Comparison of ENCODE assay signal across 26 cellular contexts in the genomic region with DNA sequence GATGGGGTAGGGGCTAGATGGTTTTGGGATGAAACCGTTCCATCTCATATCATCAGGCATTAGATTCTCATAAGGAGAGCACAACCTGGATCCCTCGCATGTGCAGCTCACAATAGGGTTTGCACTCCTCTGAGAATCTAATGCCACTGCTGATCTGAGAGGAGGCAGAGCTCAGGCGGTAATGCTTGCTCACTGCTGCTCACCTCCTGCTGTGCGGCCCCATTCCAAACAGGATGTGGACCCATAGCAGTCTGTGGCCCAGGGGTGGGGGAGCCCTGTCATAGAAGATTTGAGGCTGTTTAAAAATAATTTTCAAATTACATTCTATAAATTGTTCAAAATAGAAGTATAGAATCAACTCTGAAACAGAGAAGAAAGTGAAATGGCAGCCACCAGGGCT.
"Had no signal": no experiment of that assay in that cellular context is flagged by ENCODE, and none has a peak within 500 bp of the region (broad histone marks: within the 10 kb centered on the region; RNA-seq: fewer than 3 reads in every experiment).

No MANE protein-coding gene starts in this region.

- H3K27ac ChIP-seq: esophagus squamous epithelium, gastroesophageal sphincter, left ventricle myocardium inferior, pancreas, prostate gland, right lobe of liver, thoracic aorta had no signal

- H3K4me3 ChIP-seq: esophagus squamous epithelium, gastroesophageal sphincter, left ventricle myocardium inferior, lung, pancreas, prostate gland, right lobe of liver, thoracic aorta had no signal

- ATAC-seq: effector memory CD8-positive, alpha-beta T cell; gastroesophageal sphincter; left cardiac atrium; pancreas; right lobe of liver; stimulated activated memory B cell treated with anti-CD40 and anti-IgM and Interleukin-4, amounts not matched to agents 10 μg/mL and 1 μg/mL and 100 μg/mL, for 72 hours; stimulated activated naive CD8-positive, alpha-beta T cell treated with anti-CD3 and anti-CD28 coated beads, Interleukin-15, amount 100 ng/mL, for 72 hours had no signal

- H3K27ac Mint-ChIP-seq: dendritic cell treated with granulocyte-macrophage colony-stimulating factor and Interleukin-4, amounts not matched to agents 40 ng/mL and 50 ng/mL, for 4 days; effector memory CD8-positive, alpha-beta T cell; immature natural killer cell; naive B cell; nephron; stimulated activated memory B cell treated with anti-CD40 and anti-IgM and Interleukin-4, amounts not matched to agents 10 μg/mL and 1 μg/mL and 100 μg/mL, for 72 hours; stimulated activated naive CD8-positive, alpha-beta T cell treated with anti-CD3 and anti-CD28 coated beads, Interleukin-15, amount 100 ng/mL, for 72 hours; type B pancreatic cell had no signal

- H3K9me3 Mint-ChIP-seq: dendritic cell treated with granulocyte-macrophage colony-stimulating factor and Interleukin-4, amounts not matched to agents 40 ng/mL and 50 ng/mL, for 4 days; effector memory CD8-positive, alpha-beta T cell; immature natural killer cell; naive B cell; nephron; stimulated activated memory B cell treated with anti-CD40 and anti-IgM and Interleukin-4, amounts not matched to agents 10 μg/mL and 1 μg/mL and 100 μg/mL, for 72 hours; stimulated activated naive CD8-positive, alpha-beta T cell treated with anti-CD3 and anti-CD28 coated beads, Interleukin-15, amount 100 ng/mL, for 72 hours; type B pancreatic cell had no signal

- H3K9me3 ChIP-seq: esophagus squamous epithelium, gastroesophageal sphincter, left ventricle myocardium inferior, pancreas, prostate gland, right lobe of liver, thoracic aorta had no signal

- H3K27me3 ChIP-seq: esophagus squamous epithelium, gastroesophageal sphincter, pancreas, right lobe of liver had no signal

- DNase-seq: effector memory CD8-positive, alpha-beta T cell; esophagus squamous epithelium; foreskin fibroblast; glutamatergic neuron; immature natural killer cell; kidney; left cardiac atrium; left ventricle myocardium inferior; mesenchymal stem cell; naive B cell; occipital lobe; pancreas; retina; right lobe of liver; stimulated activated CD4-positive, alpha-beta T cell treated with anti-CD3 and anti-CD28 coated beads, Interleukin-4, amount 100 ng/mL, for 1 hour; stimulated activated naive CD8-positive, alpha-beta T cell treated with anti-CD3 and anti-CD28 coated beads, Interleukin-15, amount 100 ng/mL, for 72 hours had no signal

- H3K4me3 Mint-ChIP-seq: dendritic cell treated with granulocyte-macrophage colony-stimulating factor and Interleukin-4, amounts not matched to agents 40 ng/mL and 50 ng/mL, for 4 days; effector memory CD8-positive, alpha-beta T cell; immature natural killer cell; naive B cell; nephron; stimulated activated memory B cell treated with anti-CD40 and anti-IgM and Interleukin-4, amounts not matched to agents 10 μg/mL and 1 μg/mL and 100 μg/mL, for 72 hours; stimulated activated naive CD8-positive, alpha-beta T cell treated with anti-CD3 and anti-CD28 coated beads, Interleukin-15, amount 100 ng/mL, for 72 hours; type B pancreatic cell had no signal

- FAIRE-seq: colon, kidney, pancreas, urothelium cell line had no signal

- H3K27me3 Mint-ChIP-seq: dendritic cell treated with granulocyte-macrophage colony-stimulating factor and Interleukin-4, amounts not matched to agents 40 ng/mL and 50 ng/mL, for 4 days; effector memory CD8-positive, alpha-beta T cell; naive B cell; stimulated activated memory B cell treated with anti-CD40 and anti-IgM and Interleukin-4, amounts not matched to agents 10 μg/mL and 1 μg/mL and 100 μg/mL, for 72 hours; stimulated activated naive CD8-positive, alpha-beta T cell treated with anti-CD3 and anti-CD28 coated beads, Interleukin-15, amount 100 ng/mL, for 72 hours; type B pancreatic cell had no signal

- H3K4me1 Mint-ChIP-seq: stimulated activated memory B cell treated with anti-CD40 and anti-IgM and Interleukin-4, amounts not matched to agents 10 μg/mL and 1 μg/mL and 100 μg/mL, for 72 hours; stimulated activated naive CD8-positive, alpha-beta T cell treated with anti-CD3 and anti-CD28 coated beads, Interleukin-15, amount 100 ng/mL, for 72 hours had no signal
